In genomic region chr3:156826896-156827882, GRCh38 we compare ENCODE assay signal across 8 cellular contexts. TPM values are rescaled to one million over a fixed set of nuclear protein-coding genes. Genes with fewer than 3 reads are reported as not detected.
DNase-seq lines count a peak whose midpoint lies in the region; ATAC-seq and TF ChIP-seq lines count a peak whose summit lies in the region.

No MANE protein-coding gene starts in this region.

- H3K79me2 ChIP-seq in PC-9 (ENCODE audit: low read depth), result peaks cover 30% of the 10 kb centered on the region

- H4K20me1 ChIP-seq in PC-9 (ENCODE audit: insufficient read depth), result no peaks in the 10 kb centered on the region

- peaks cover 24% of the 10 kb centered on the region for H3K4me1 Mint-ChIP-seq in activated T-cell treated with anti-CD3 and anti-CD28 coated beads, Interleukin-2, amount 50 U/mL, for 24 hours (ENCODE audit: low read depth)

- peak overlapping the region; percentile 86 for H3K4me2 ChIP-seq in PC-9

- H3K9me3 Mint-ChIP-seq in activated T-cell treated with anti-CD3 and anti-CD28 coated beads, Interleukin-2, amount 50 U/mL, for 24 hours, result no peaks in the 10 kb centered on the region

- WGBS in ovary, 3 donors, result 34 to 36% (median 36%) methylated on average over 16 of the region's 16 CpGs

- H3K4me3 ChIP-seq in PC-9, result peak overlapping the region; percentile 63
- H3K4me3 ChIP-seq in ovary, result peak overlapping the region; percentile 67

- no peaks in the 10 kb centered on the region for H3K27me3 ChIP-seq in PC-9 (ENCODE audit: insufficient read depth, low read depth)
- H3K27me3 ChIP-seq in ovary, result no peaks in the 10 kb centered on the region

- CTCF ChIA-PET in PC-9 (lab: Charles Lee), result no interaction called here

- POLR2A ChIA-PET in PC-9 (lab: Charles Lee; ENCODE audit: unreplicated experiment), result interaction anchor here (0.5 to 0.7 kb wide), 4 partner anchors 10 to 270 kb away, joined by 3 to 6 read pairs (median 4); no protein-coding TSS in a partner anchor

- no peaks in the 10 kb centered on the region for H3K27me3 Mint-ChIP-seq in activated T-cell treated with anti-CD3 and anti-CD28 coated beads, Interleukin-2, amount 50 U/mL, for 24 hours

- peaks cover 39% of the 10 kb centered on the region for H3F3A ChIP-seq in PC-9 (ENCODE audit: insufficient read depth, low read depth)

- ATAC-seq in GM21619 (IDR thresholded peaks at IDR 0.05; ENCODE audit: unreplicated experiment), result no peak

- H3K4me1 ChIP-seq in PC-9 (replicated peaks; ENCODE audit: insufficient read depth) (peaks cover 26% of the 10 kb centered on the region), ovary (ENCODE audit: insufficient read depth) (no peaks in the 10 kb centered on the region)

- no peak for DNase-seq in activated T-cell treated with anti-CD3 and anti-CD28 coated beads, Interleukin-2, amount 50 U/mL, for 24 hours
- DNase-seq in activated T-cell treated with anti-CD3 and anti-CD28 coated beads, Interleukin-2, amount 50 U/mL, for 48 hours, result no peak
- no peak for DNase-seq in PC-9
- no peak for DNase-seq in epithelial cell of prostate (ENCODE audit: low read depth, low spot score)
- DNase-seq in ovary, result no peak
- no peak for DNase-seq in RKO (ENCODE audit: low spot score)
- DNase-seq in HuH-7 (ENCODE audit: low spot score), result no peak

- H3K9me2 ChIP-seq in PC-9 (ENCODE audit: insufficient read depth), result no peaks in the 10 kb centered on the region

- TF ChIP-seq POLR2A in ovary (IDR thresholded peaks at IDR 0.05), result no peak

- TF ChIP-seq CTCF in PC-9 (conservative IDR thresholded peaks at IDR 0.05) (no peak), ovary (IDR thresholded peaks at IDR 0.05) (no peak)

- H3K36me3 ChIP-seq in PC-9 (ENCODE audit: low read depth) (no peaks in the 10 kb centered on the region), ovary (no peaks in the 10 kb centered on the region)

- H3K9me3 ChIP-seq in PC-9 (ENCODE audit: insufficient read depth, low read depth) (no peaks in the 10 kb centered on the region), ovary (no peaks in the 10 kb centered on the region)

- BruUV-seq in PC-9 (replicated peaks; lab: Mats Ljungman, UMichigan), result no TSS peak

- H3K36me3 Mint-ChIP-seq in activated T-cell treated with anti-CD3 and anti-CD28 coated beads, Interleukin-2, amount 50 U/mL, for 24 hours (ENCODE audit: low read depth), result peaks cover 8% of the 10 kb centered on the region

- intact Hi-C loops in PC-9 (cut with micrococcal nuclease; ENCODE audit: unreplicated experiment) (loop anchor here (1.0 kb wide), 5 partner anchors 10 to 303 kb away; partner anchors contain the start of gene TIPARP), ovary (cut with DNase I) (loop anchor here in 2 of 4 donors (5.0 to 10.0 kb wide), 3 partner anchors 152 to 260 kb away; partner anchors contain the start of gene TIPARP (in 1 of the 2))

- peak overlapping the region; percentile 85 for H3K4me3 Mint-ChIP-seq in activated T-cell treated with anti-CD3 and anti-CD28 coated beads, Interleukin-2, amount 50 U/mL, for 24 hours

- peak overlapping the region; percentile 96 for H3K27ac Mint-ChIP-seq in activated T-cell treated with anti-CD3 and anti-CD28 coated beads, Interleukin-2, amount 50 U/mL, for 24 hours

- H2AFZ ChIP-seq in PC-9, result peak overlapping the region; percentile 72

- TF ChIP-seq EP300 in ovary (IDR thresholded peaks at IDR 0.05), result no peak

- peak overlapping the region; percentile 100 for H3K27ac ChIP-seq in PC-9
- peak overlapping the region; percentile 98 for H3K27ac ChIP-seq in epithelial cell of prostate
- H3K27ac ChIP-seq in ovary, result peak overlapping the region in 1 of 2 donors; percentile 83

RNA-seq across cellular contexts. Expression of gene LEKR1, which starts 1.0 kb away (rescaled TPM):
- total RNA-seq in PC-9 (2021) (3.2 and 3.9 TPM in 2 replicates), ovary (1 to 10 TPM; 1.5 to 7.8 (median 2.6) TPM)
- polyA plus RNA-seq in ovary, result under 1 TPM; 0.38 to 0.41 TPM
